Comparison of ENCODE assay signal across 9 cellular contexts in genomic region chr13:99505814-99506269, GRCh38. TPM values are rescaled to one million over a fixed set of nuclear protein-coding genes. Genes with fewer than 3 reads are reported as not detected.
DNase-seq lines count a peak whose midpoint lies in the region; ATAC-seq and TF ChIP-seq lines count a peak whose summit lies in the region.
"Had no signal": no experiment of that assay in that cellular context is flagged by ENCODE, and none has a peak within 500 bp of the region (broad histone marks: within the 10 kb centered on the region; RNA-seq: fewer than 3 reads in every experiment).

No MANE protein-coding gene starts in this region.

- H3K9me3 Mint-ChIP-seq in activated T-cell treated with anti-CD3 and anti-CD28 coated beads, Interleukin-2, amount 50 U/mL, for 72 hours: peaks cover 2 to 8% of the 10 kb centered on the region in 2 donors

- ATAC-seq in activated T-cell treated with anti-CD3 and anti-CD28 coated beads, Interleukin-2, amount 50 U/mL, for 72 hours (replicated peaks in 1 of 2): no peak
- ATAC-seq in thoracic aorta (ENCODE audit: insufficient number of reproducible peaks, low FRiP score, low read depth): no peak
- no peak for ATAC-seq in GM18519 (IDR thresholded peaks at IDR 0.05; ENCODE audit: low FRiP score, unreplicated experiment)
- no peak for ATAC-seq in HG03025 (IDR thresholded peaks at IDR 0.05; ENCODE audit: low FRiP score, unreplicated experiment)

- H3K4me1 ChIP-seq in thoracic aorta (ENCODE audit: control insufficient read depth in 1 of 2, low read depth in 2 of 2): peaks cover 28 to 53% of the 10 kb centered on the region in 2 donors

- H3K36me3 Mint-ChIP-seq in activated T-cell treated with anti-CD3 and anti-CD28 coated beads, Interleukin-2, amount 50 U/mL, for 72 hours (ENCODE audit: insufficient read depth in 2 of 2): peaks cover 24 to 45% of the 10 kb centered on the region in 2 donors

- H3K36me3 ChIP-seq in thoracic aorta: peaks cover 4% of the 10 kb centered on the region

- H3K4me3 ChIP-seq in fibroblast of mammary gland (ENCODE audit: control insufficient read depth, low read depth, low read length) (no peak overlapping the region), thoracic aorta (peak overlapping the region; percentile 13)

- no peaks in the 10 kb centered on the region for H3K27me3 ChIP-seq in thoracic aorta (replicated peaks; ENCODE audit: insufficient read depth)

- no peaks in the 10 kb centered on the region for H3K9me3 ChIP-seq in thoracic aorta

- no peak for DNase-seq in activated T-cell treated with anti-CD3 and anti-CD28 coated beads, Interleukin-2, amount 50 U/mL, for 72 hours
- no peak for DNase-seq in activated T-cell treated with anti-CD3 and anti-CD28 coated beads, Interleukin-2, amount 50 U/mL, for 1 hour
- peak; percentile 1 for DNase-seq in RKO (ENCODE audit: low spot score)
- peak; percentile 45 for DNase-seq in fibroblast of mammary gland (ENCODE audit: low read depth)
- no peak for DNase-seq in thoracic aorta (ENCODE audit: low spot score)
- DNase-seq in SHP77 treated with DMSO at 0.1 percent for 48 hours (lab: John Stamatoyannopoulos, UW): no peak
- DNase-seq: activated CD4-positive, CD25-positive, alpha-beta regulatory T cell treated with anti-CD3 and anti-CD28 coated beads, Interleukin-2, amount 50 U/mL, for 72 hours had no signal

- peak overlapping the region; percentile 60 to 78 for H3K4me3 Mint-ChIP-seq in activated T-cell treated with anti-CD3 and anti-CD28 coated beads, Interleukin-2, amount 50 U/mL, for 72 hours

- peaks cover 76% of the 10 kb centered on the region for H3K4me1 Mint-ChIP-seq in activated T-cell treated with anti-CD3 and anti-CD28 coated beads, Interleukin-2, amount 50 U/mL, for 72 hours (ENCODE audit: low read depth)

- H3K27ac ChIP-seq in thoracic aorta: no peak overlapping the region

- peak; percentile 29 for TF ChIP-seq CTCF in fibroblast of mammary gland (conservative IDR thresholded peaks at IDR 0.05; ENCODE audit: control insufficient read depth, insufficient read depth, low read depth, low read length)
- peak; percentile 47 for TF ChIP-seq CTCF in thoracic aorta (IDR thresholded peaks at IDR 0.05)

- H3K27me3 Mint-ChIP-seq in activated T-cell treated with anti-CD3 and anti-CD28 coated beads, Interleukin-2, amount 50 U/mL, for 72 hours (ENCODE audit: low read depth): no peaks in the 10 kb centered on the region

- H3K27ac Mint-ChIP-seq in activated T-cell treated with anti-CD3 and anti-CD28 coated beads, Interleukin-2, amount 50 U/mL, for 72 hours: peak overlapping the region; percentile 90

RNA-seq across cellular contexts. Expression of gene TM9SF2, which starts 4.6 kb away (rescaled TPM):
- total RNA-seq in activated T-cell treated with anti-CD3 and anti-CD28 coated beads, Interleukin-2, amount 50 U/mL, for 72 hours: 10 to 100 TPM; 56.8 to 77.2 TPM
- 100 to 1,000 TPM in 1 of 2 donors, 10 to 100 TPM in 1; 92.9 to 107 TPM for total RNA-seq in thoracic aorta

Comparison
In these comparisons a context has a peak if more than half of its experiments do, and no peak if none do; other contexts are left out.
1. DNase-seq: peak in RKO (single experiment) and fibroblast of mammary gland (single experiment); none in activated T-cell treated with anti-CD3 and anti-CD28 coated beads, Interleukin-2, amount 50 U/mL, for 72 hours (0 of 2), activated T-cell treated with anti-CD3 and anti-CD28 coated beads, Interleukin-2, amount 50 U/mL, for 1 hour (single experiment), thoracic aorta (single experiment) and SHP77 treated with DMSO at 0.1 percent for 48 hours (single experiment).